Comparison of ENCODE assay signal across 7 cellular contexts in the genomic region with DNA sequence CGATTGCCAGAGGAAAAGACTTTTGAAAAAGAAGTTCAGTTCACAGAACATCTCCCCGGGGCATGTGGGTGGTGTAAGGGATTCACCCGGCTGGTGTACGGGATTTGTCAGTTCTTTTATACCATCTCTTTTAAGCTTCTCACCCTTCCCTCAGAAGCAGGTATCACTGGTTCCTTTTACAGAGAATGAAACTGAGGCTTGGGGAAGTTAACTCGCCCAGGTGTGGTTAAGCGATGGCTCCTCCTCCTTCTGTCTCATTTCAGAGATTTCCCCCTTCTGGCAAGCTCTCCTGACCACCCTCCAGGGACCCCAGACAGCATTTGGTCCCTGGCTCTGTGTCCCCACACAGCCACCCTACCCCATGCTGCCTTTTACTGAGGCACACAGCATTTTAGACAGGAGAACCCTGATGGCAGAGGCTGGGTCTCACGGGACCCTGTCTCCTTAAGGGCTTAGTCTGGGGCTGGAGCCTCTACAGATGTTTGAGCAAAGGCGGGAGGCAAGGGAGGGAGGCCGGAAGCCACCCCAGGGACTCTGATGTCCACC. TPM values are rescaled to one million over a fixed set of nuclear protein-coding genes. Genes with fewer than 3 reads are reported as not detected.
DNase-seq lines count a peak whose midpoint lies in the region; ATAC-seq lines count a peak whose summit lies in the region.

No MANE protein-coding gene starts in this region.

- no peak overlapping the region for H3K4me2 ChIP-seq in neuronal stem cell (ENCODE audit: insufficient read depth, low read length, poor library complexity, severe bottlenecking)

- no peak overlapping the region for H2BK12ac ChIP-seq in neuronal stem cell (ENCODE audit: low read length)

- WGBS in neuronal stem cell (ENCODE audit: extremely low coverage in 2 of 2, insufficient read length in 2 of 2, insufficient replicate concordance in 1 of 2), 2 donors = no CpG with 5 or more reads among the region's 9 CpGs

- H3K23ac ChIP-seq in neuronal stem cell (ENCODE audit: low read depth, low read length, poor library complexity) = no peak overlapping the region

- H2BK5ac ChIP-seq in neuronal stem cell (ENCODE audit: low read length) = peak overlapping the region; percentile 32

- H3K9ac ChIP-seq in neuronal stem cell (ENCODE audit: low read depth, low read length, poor library complexity) = no peak overlapping the region

- H3K9me3 ChIP-seq in neuronal stem cell (replicated peaks in 1 of 2; ENCODE audit: control insufficient read depth in 2 of 2, insufficient read depth in 1 of 2, low read depth in 1 of 2, low read length in 2 of 2) = no peaks in the 10 kb centered on the region

- H2BK15ac ChIP-seq in neuronal stem cell (ENCODE audit: low read length) = no peak overlapping the region

- ATAC-seq in GM19463 (IDR thresholded peaks at IDR 0.05; ENCODE audit: unreplicated experiment) (peak; percentile 19), HG03442 (IDR thresholded peaks at IDR 0.05; ENCODE audit: unreplicated experiment) (peak; percentile 29)

- H3K18ac ChIP-seq in neuronal stem cell (ENCODE audit: low read length) = peak overlapping the region; percentile 69

- no peak overlapping the region for H4K8ac ChIP-seq in neuronal stem cell (ENCODE audit: low read depth, low read length)

- H3K79me1 ChIP-seq in neuronal stem cell (ENCODE audit: low read depth, low read length) = no peaks in the 10 kb centered on the region

- no peaks in the 10 kb centered on the region for H3K36me3 ChIP-seq in neuronal stem cell (replicated peaks in 1 of 2; ENCODE audit: control insufficient read depth in 2 of 2, insufficient read depth in 2 of 2, low read length in 2 of 2)

- no peak overlapping the region for H3K14ac ChIP-seq in neuronal stem cell (ENCODE audit: low read length)

- H3K27ac ChIP-seq in neuronal stem cell (replicated peaks; ENCODE audit: low read length) = no peak overlapping the region

- H2BK120ac ChIP-seq in neuronal stem cell (ENCODE audit: low read depth, low read length) = no peak overlapping the region

- H3K4me3 ChIP-seq in neuronal stem cell (ENCODE audit: low read length in 2 of 2) = no peak overlapping the region

- peaks cover 10 to 20% of the 10 kb centered on the region in 2 donors for H3K4me1 ChIP-seq in neuronal stem cell (ENCODE audit: control insufficient read depth in 2 of 2, insufficient read depth in 1 of 2, low read depth in 1 of 2, low read length in 2 of 2)

- no peak overlapping the region for H4K91ac ChIP-seq in neuronal stem cell (ENCODE audit: low read depth, low read length, poor library complexity)

- peak overlapping the region; percentile 78 for H2AK5ac ChIP-seq in neuronal stem cell (ENCODE audit: low read depth, low read length)

- no peak overlapping the region for H3K4ac ChIP-seq in neuronal stem cell (ENCODE audit: low read length)

- peak; percentile 24 for DNase-seq in activated T-helper 9 cell treated with anti-CD3 and anti-CD28 coated beads, Interleukin-2, amount 50 U/mL, for 16 hours (ENCODE audit: low read depth)
- DNase-seq in neuronal stem cell (ENCODE audit: low spot score) (no peak), OCI-M1 (lab: John Stamatoyannopoulos, UW) (no peak), DMS153 (lab: John Stamatoyannopoulos, UW) (no peak), cerebellar nuclear complex (lab: John Stamatoyannopoulos, UW) (no peak)

- peaks cover 0 to 24% (median 0%) of the 10 kb centered on the region in 3 experiments for H3K27me3 ChIP-seq in neuronal stem cell (ENCODE audit: control insufficient read depth in 3 of 3, insufficient read depth in 3 of 3, low read depth in 1 of 3, low read length in 3 of 3)

- H2AFZ ChIP-seq in neuronal stem cell (ENCODE audit: low read length) = peak overlapping the region; percentile 46

RNA-seq across cellular contexts. Expression of gene ECE1, which starts 2.8 kb away (rescaled TPM):
- 10.7 TPM for polyA plus RNA-seq in neuronal stem cell (2013, experiment 1 of 2)
- 10.7 TPM for polyA plus RNA-seq in neuronal stem cell (2013, experiment 2 of 2)
